Comparison of ENCODE assay signal across 1 cellular context in the genomic region with DNA sequence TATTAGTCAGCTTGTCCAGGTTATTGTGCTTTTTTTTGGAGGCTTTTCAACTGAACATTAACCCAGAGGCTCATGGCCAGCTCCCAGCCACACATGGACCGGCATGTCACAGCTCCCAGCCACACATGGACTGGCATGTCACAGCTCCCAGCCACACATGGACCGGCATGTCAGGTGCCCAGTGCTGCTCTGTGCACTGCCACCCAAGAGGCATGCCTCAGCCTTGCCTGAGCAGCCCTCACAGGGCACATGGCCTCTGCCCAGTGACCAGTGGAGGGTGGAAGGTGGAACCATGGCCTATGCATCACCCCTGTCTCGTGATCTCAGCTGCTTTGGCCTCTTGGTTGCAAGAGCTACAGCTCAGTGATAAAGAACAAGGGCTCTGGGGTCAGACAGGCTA.
TF ChIP-seq lines count a peak whose summit lies in the region.

No MANE protein-coding gene starts in this region.

TF ChIP-seq in GM23338, 12 proteins besides CTCF, POLR2A, EP300 and RAD21 (continued from another document):
- TF ChIP-seq, protein P1, sequence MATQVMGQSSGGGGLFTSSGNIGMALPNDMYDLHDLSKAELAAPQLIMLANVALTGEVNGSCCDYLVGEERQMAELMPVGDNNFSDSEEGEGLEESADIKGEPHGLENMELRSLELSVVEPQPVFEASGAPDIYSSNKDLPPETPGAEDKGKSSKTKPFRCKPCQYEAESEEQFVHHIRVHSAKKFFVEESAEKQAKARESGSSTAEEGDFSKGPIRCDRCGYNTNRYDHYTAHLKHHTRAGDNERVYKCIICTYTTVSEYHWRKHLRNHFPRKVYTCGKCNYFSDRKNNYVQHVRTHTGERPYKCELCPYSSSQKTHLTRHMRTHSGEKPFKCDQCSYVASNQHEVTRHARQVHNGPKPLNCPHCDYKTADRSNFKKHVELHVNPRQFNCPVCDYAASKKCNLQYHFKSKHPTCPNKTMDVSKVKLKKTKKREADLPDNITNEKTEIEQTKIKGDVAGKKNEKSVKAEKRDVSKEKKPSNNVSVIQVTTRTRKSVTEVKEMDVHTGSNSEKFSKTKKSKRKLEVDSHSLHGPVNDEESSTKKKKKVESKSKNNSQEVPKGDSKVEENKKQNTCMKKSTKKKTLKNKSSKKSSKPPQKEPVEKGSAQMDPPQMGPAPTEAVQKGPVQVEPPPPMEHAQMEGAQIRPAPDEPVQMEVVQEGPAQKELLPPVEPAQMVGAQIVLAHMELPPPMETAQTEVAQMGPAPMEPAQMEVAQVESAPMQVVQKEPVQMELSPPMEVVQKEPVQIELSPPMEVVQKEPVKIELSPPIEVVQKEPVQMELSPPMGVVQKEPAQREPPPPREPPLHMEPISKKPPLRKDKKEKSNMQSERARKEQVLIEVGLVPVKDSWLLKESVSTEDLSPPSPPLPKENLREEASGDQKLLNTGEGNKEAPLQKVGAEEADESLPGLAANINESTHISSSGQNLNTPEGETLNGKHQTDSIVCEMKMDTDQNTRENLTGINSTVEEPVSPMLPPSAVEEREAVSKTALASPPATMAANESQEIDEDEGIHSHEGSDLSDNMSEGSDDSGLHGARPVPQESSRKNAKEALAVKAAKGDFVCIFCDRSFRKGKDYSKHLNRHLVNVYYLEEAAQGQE (IDR thresholded peaks at IDR 0.05; ENCODE audit: unreplicated experiment), result no peak
- TF ChIP-seq JUNB (IDR thresholded peaks at IDR 0.05; ENCODE audit: unreplicated experiment) (no peak), ZNF114 (CRISPR knock-in tag; IDR thresholded peaks at IDR 0.05) (no peak), ZNF331 (CRISPR knock-in tag; IDR thresholded peaks at IDR 0.05; ENCODE audit: low read depth) (no peak), POLR2AphosphoS5 (IDR thresholded peaks at IDR 0.05; ENCODE audit: low read depth) (no peak), STAT1 (IDR thresholded peaks at IDR 0.05; ENCODE audit: unreplicated experiment) (no peak), EZH2 (IDR thresholded peaks at IDR 0.05; ENCODE audit: low read depth, unreplicated experiment) (no peak), ZNF462 (CRISPR knock-in tag; IDR thresholded peaks at IDR 0.05) (no peak)
- TF ChIP-seq, protein P2, sequence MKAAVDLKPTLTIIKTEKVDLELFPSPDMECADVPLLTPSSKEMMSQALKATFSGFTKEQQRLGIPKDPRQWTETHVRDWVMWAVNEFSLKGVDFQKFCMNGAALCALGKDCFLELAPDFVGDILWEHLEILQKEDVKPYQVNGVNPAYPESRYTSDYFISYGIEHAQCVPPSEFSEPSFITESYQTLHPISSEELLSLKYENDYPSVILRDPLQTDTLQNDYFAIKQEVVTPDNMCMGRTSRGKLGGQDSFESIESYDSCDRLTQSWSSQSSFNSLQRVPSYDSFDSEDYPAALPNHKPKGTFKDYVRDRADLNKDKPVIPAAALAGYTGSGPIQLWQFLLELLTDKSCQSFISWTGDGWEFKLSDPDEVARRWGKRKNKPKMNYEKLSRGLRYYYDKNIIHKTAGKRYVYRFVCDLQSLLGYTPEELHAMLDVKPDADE (IDR thresholded peaks at IDR 0.05), result no peak
TF ChIP-seq in GM23338: peak in this region for 0.
